8 cellular contexts compared by ENCODE assay signal in the genomic region with DNA sequence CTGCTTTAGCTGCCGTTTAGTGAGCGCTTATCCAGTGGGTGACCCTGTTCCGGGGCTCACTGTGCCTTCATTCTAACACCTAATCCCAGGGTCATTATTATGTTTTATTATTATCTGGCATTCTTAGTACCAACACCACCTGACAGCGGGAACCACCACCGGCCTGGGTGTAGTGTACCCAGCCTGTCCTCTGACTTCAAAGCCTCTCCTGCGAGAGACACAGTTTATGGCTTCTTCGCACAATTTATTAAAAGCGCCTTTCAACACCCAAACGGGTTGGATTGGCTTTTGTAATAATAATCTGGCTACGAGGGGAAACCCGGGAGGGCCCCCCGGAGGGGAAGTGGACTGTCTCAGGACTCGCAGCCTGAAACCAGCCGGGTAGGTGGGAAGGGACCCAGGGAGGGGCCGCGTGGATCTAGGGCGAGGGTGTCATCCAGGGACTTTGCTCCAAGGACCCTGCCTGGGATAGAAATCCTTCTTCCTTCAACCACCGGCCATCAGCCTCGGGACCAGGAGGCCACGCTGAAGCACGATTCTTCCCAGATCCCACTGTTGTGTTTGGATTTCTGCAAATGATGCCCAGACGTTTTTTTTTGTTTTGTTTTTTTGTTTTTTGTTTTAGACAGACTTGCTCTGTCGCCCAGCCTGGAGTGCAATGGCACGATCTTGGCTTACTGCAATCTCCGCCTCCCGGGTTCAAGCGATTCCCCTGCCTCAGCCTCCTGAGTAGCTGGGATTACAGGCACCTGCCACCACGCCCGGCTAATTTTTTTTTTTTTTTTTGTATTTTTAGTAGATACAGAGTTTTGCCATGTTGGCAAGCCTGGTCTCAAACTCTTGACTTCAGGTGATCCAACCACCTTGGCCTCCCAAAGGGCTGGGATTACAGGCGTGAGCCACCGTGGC. TPM values are rescaled to one million over a fixed set of nuclear protein-coding genes. Genes with fewer than 3 reads are reported as not detected.
DNase-seq lines count a peak whose midpoint lies in the region; ATAC-seq and TF ChIP-seq lines count a peak whose summit lies in the region.

No MANE protein-coding gene starts in this region.

- ATAC-seq in activated B cell treated with CpG ODN at 0.5 μM for 24 hours (ENCODE audit: low read depth), result no peak
- no peak for ATAC-seq in stimulated activated naive CD8-positive, alpha-beta T cell treated with anti-CD3 and anti-CD28 coated beads, Interleukin-15, amount 100 ng/mL, for 72 hours
- no peak for ATAC-seq in GM21360 (IDR thresholded peaks at IDR 0.05; ENCODE audit: unreplicated experiment)
- no peak for ATAC-seq in GM18498 (IDR thresholded peaks at IDR 0.05; ENCODE audit: unreplicated experiment)

- no peaks in the 10 kb centered on the region for H3K36me3 Mint-ChIP-seq in activated B cell treated with CpG ODN at 0.5 μM for 24 hours (ENCODE audit: low read depth)

- no peaks in the 10 kb centered on the region for H3K27me3 Mint-ChIP-seq in activated B cell treated with CpG ODN at 0.5 μM for 24 hours
- H3K27me3 Mint-ChIP-seq in stimulated activated naive CD8-positive, alpha-beta T cell treated with anti-CD3 and anti-CD28 coated beads, Interleukin-15, amount 100 ng/mL, for 72 hours, result no peaks in the 10 kb centered on the region

- TF ChIP-seq CTCF in activated B cell treated with CpG ODN at 0.5 μM for 24 hours (IDR thresholded peaks at IDR 0.05), result no peak

- peaks cover 16% of the 10 kb centered on the region for H3K27me3 ChIP-seq in iPS-15b (ENCODE audit: control insufficient read depth, insufficient read depth, low read length)

- H3K4me3 ChIP-seq in iPS-15b (ENCODE audit: low read depth, low read length), result peak overlapping the region; percentile 37

- peak overlapping the region; percentile 74 for H3K27ac Mint-ChIP-seq in activated B cell treated with CpG ODN at 0.5 μM for 24 hours
- H3K27ac Mint-ChIP-seq in stimulated activated naive CD8-positive, alpha-beta T cell treated with anti-CD3 and anti-CD28 coated beads, Interleukin-15, amount 100 ng/mL, for 72 hours, result peak overlapping the region; percentile 77 to 83

- H3K4me1 ChIP-seq in iPS-15b (ENCODE audit: control insufficient read depth, insufficient read depth, low read length), result peaks cover 3% of the 10 kb centered on the region

- H3K36me3 ChIP-seq in iPS-15b (ENCODE audit: control insufficient read depth, insufficient read depth, low read length), result peaks cover 3% of the 10 kb centered on the region

- intact Hi-C loops in activated B cell treated with CpG ODN at 0.5 μM for 24 hours (cut with micrococcal nuclease), result loop anchor here (5.0 to 10.0 kb wide), 2 partner anchors 404 to 514 kb away; a partner anchor contains a TSS

- CTCF ChIA-PET in activated B cell treated with CpG ODN at 0.5 μM for 24 hours (lab: Charles Lee), result no interaction called here

- POLR2A ChIA-PET in activated B cell treated with CpG ODN at 0.5 μM for 24 hours (lab: Charles Lee), result interaction anchor here (0.6 to 2.9 kb wide), 7 partner anchors 10 to 256 kb away, joined by 3 to 31 read pairs (median 6); no protein-coding TSS in a partner anchor

- peak; percentile 14 for DNase-seq in NCI-H510A treated with DMSO at 0.1 percent for 48 hours (lab: John Stamatoyannopoulos, UW)
- no peak for DNase-seq in NCI-H510A (lab: John Stamatoyannopoulos, UW)
- no peak for DNase-seq in activated B cell treated with CpG ODN at 0.5 μM for 24 hours
- no peak for DNase-seq in stimulated activated naive CD8-positive, alpha-beta T cell treated with anti-CD3 and anti-CD28 coated beads, Interleukin-15, amount 100 ng/mL, for 72 hours
- DNase-seq in SHP77 treated with DMSO at 0.1 percent for 48 hours (lab: John Stamatoyannopoulos, UW), result no peak

- H3K9me3 Mint-ChIP-seq in activated B cell treated with CpG ODN at 0.5 μM for 24 hours, result no peaks in the 10 kb centered on the region
- H3K9me3 Mint-ChIP-seq in stimulated activated naive CD8-positive, alpha-beta T cell treated with anti-CD3 and anti-CD28 coated beads, Interleukin-15, amount 100 ng/mL, for 72 hours, result no peaks in the 10 kb centered on the region

- no peak overlapping the region for H3K9ac ChIP-seq in iPS-15b (ENCODE audit: low read depth, low read length)

- H3K9me3 ChIP-seq in iPS-15b (ENCODE audit: control insufficient read depth, insufficient read depth, low read length), result no peaks in the 10 kb centered on the region

- peak overlapping the region; percentile 82 for H3K4me3 Mint-ChIP-seq in activated B cell treated with CpG ODN at 0.5 μM for 24 hours
- H3K4me3 Mint-ChIP-seq in stimulated activated naive CD8-positive, alpha-beta T cell treated with anti-CD3 and anti-CD28 coated beads, Interleukin-15, amount 100 ng/mL, for 72 hours, result peak overlapping the region; percentile 77 to 88

- H3K4me1 Mint-ChIP-seq in activated B cell treated with CpG ODN at 0.5 μM for 24 hours, result peaks cover 28% of the 10 kb centered on the region
- H3K4me1 Mint-ChIP-seq in stimulated activated naive CD8-positive, alpha-beta T cell treated with anti-CD3 and anti-CD28 coated beads, Interleukin-15, amount 100 ng/mL, for 72 hours, result peaks cover 30% of the 10 kb centered on the region

RNA-seq across cellular contexts. Expression of a gene that starts 1.6 kb away (rescaled TPM):
- total RNA-seq in activated B cell treated with CpG ODN at 0.5 μM for 24 hours, result 44.5 and 49.2 TPM in 2 replicates

RNA-seq across cellular contexts. Expression of a gene that starts 55.6 kb away (rescaled TPM):
- 126 TPM in 2 replicates for total RNA-seq in activated B cell treated with CpG ODN at 0.5 μM for 24 hours
